ENCODE assay signal across 8 cellular contexts in genomic region chr12:53200458-53201169, GRCh38. TPM values are rescaled to one million over a fixed set of nuclear protein-coding genes. Genes with fewer than 3 reads are reported as not detected.
DNase-seq lines count a peak whose midpoint lies in the region; ATAC-seq and TF ChIP-seq lines count a peak whose summit lies in the region.

No MANE protein-coding gene starts in this region.

- ATAC-seq in GM18873 (IDR thresholded peaks at IDR 0.05; ENCODE audit: low FRiP score, unreplicated experiment) (peak; percentile 46), HG02588 (IDR thresholded peaks at IDR 0.05; ENCODE audit: unreplicated experiment) (peak; percentile 47), naive B cell (ENCODE audit: low read depth in 2 of 2) (peak; percentile 70 to 73), heart right ventricle (no peak), Right ventricle myocardium inferior (no peak)

- peak overlapping the region in 1 of 10 donors; percentile 54 for H3K27ac ChIP-seq in heart right ventricle

- no peaks in the 10 kb centered on the region for H3K9me3 Mint-ChIP-seq in naive B cell

- DNase-seq in OCI-M1 (lab: John Stamatoyannopoulos, UW) (peak; percentile 81), naive B cell (peak; percentile 57), DMS79 treated with DMSO at 0.1 percent for 48 hours (lab: John Stamatoyannopoulos, UW) (no peak), heart right ventricle (no peak), Right ventricle myocardium inferior (ENCODE audit: missing footprints) (no peak), HuH-7.5 (ENCODE audit: low spot score) (no peak)

- no peak for TF ChIP-seq CTCF in heart right ventricle (IDR thresholded peaks at IDR 0.05)

- no peaks in the 10 kb centered on the region for H3K9me3 ChIP-seq in heart right ventricle

- intact Hi-C loops in heart right ventricle (cut with DNase I), result no loop called here
- intact Hi-C loops in Right ventricle myocardium inferior (cut with DNase I), result no loop called here

- no peaks in the 10 kb centered on the region for H3K27me3 ChIP-seq in heart right ventricle

- no peak overlapping the region for H3K4me3 ChIP-seq in heart right ventricle

- H3K4me1 ChIP-seq in heart right ventricle, result peaks cover 0 to 55% (median 8%) of the 10 kb centered on the region in 9 donors

- peaks cover 0 to 12% (median 0%) of the 10 kb centered on the region in 9 donors for H3K36me3 ChIP-seq in heart right ventricle

- no peaks in the 10 kb centered on the region for H3K27me3 Mint-ChIP-seq in naive B cell

- H3K27ac Mint-ChIP-seq in naive B cell, result peak overlapping the region; percentile 44 to 92 (median 86)

- 80% methylated on average over 10 of the region's 10 CpGs for WGBS in heart right ventricle, 2 donors

- peak overlapping the region; percentile 44 to 89 (median 84) for H3K4me3 Mint-ChIP-seq in naive B cell

- peaks cover 0 to 13% of the 10 kb centered on the region in 2 donors for H3K36me3 Mint-ChIP-seq in naive B cell

- H3K4me1 Mint-ChIP-seq in naive B cell, result peaks cover 47 to 75% (median 48%) of the 10 kb centered on the region in 3 donors

RNA-seq across cellular contexts. Expression of gene ITGB7, which starts 6.4 kb away (rescaled TPM):
- 100 to 1,000 TPM in 1 of 6 donors, 10 to 100 TPM in 5; 63.2 to 174 (median 96.4) TPM for polyA plus RNA-seq in naive B cell (ENCODE audit: low read depth in 6 of 6)
- 1 to 10 TPM in 7 of 10 donors, under 1 TPM in 3; 0.56 to 8.4 (median 1.1) TPM for total RNA-seq in heart right ventricle
- under 1 TPM; 0.55 to 0.73 TPM for polyA plus RNA-seq in heart right ventricle
- total RNA-seq in Right ventricle myocardium inferior, result 0.76 TPM

RNA-seq across cellular contexts. Expression of gene CSAD, which starts 19.9 kb away (rescaled TPM):
- polyA plus RNA-seq in naive B cell (ENCODE audit: low read depth in 6 of 6) (1 to 10 TPM in 4 of 6 donors, under 1 TPM in 2; 0.19 to 1.8 (median 1.1) TPM), heart right ventricle (10 to 100 TPM in 1 of 2 donors, 1 to 10 TPM in 1; 8.0 to 76.4 TPM)
- total RNA-seq in heart right ventricle (10 to 100 TPM in 3 of 10 donors, 1 to 10 TPM in 7; 8.3 to 15.1 (median 9.5) TPM), Right ventricle myocardium inferior (10.8 TPM)

RNA-seq across cellular contexts. Expression of gene ZNF740, which starts 20.1 kb away (rescaled TPM):
- polyA plus RNA-seq in naive B cell (ENCODE audit: low read depth in 6 of 6), result 1 to 10 TPM; 1.8 to 6.0 (median 4.2) TPM
- total RNA-seq in heart right ventricle, result 10 to 100 TPM; 13.8 to 28.9 (median 20.4) TPM
- 1 to 10 TPM; 2.7 to 8.2 TPM for polyA plus RNA-seq in heart right ventricle
- 31.5 TPM for total RNA-seq in Right ventricle myocardium inferior

RNA-seq across cellular contexts. Expression of gene RARG, which starts 31.4 kb away (rescaled TPM):
- polyA plus RNA-seq in naive B cell (ENCODE audit: low read depth in 6 of 6), result 1 to 10 TPM in 2 of 6 donors, under 1 TPM in 2, not detected in 2; 0.78 to 2.2 (median 1.3) TPM
- 10 to 100 TPM in 8 of 10 donors, 1 to 10 TPM in 2; 7.0 to 21.7 (median 13.9) TPM for total RNA-seq in heart right ventricle
- 10 to 100 TPM in 1 of 2 donors, 1 to 10 TPM in 1; 7.8 to 11.7 TPM for polyA plus RNA-seq in heart right ventricle
- 18.2 TPM for total RNA-seq in Right ventricle myocardium inferior

Comparison
In these comparisons a context has a peak if more than half of its experiments do, and no peak if none do; other contexts are left out.
1. ATAC-seq: peak in GM18873 (single experiment), HG02588 (single experiment) and naive B cell (2 of 2); none in heart right ventricle (0 of 8) and Right ventricle myocardium inferior (single experiment).
2. DNase-seq: peak in OCI-M1 (single experiment) and naive B cell (single experiment); none in DMS79 treated with DMSO at 0.1 percent for 48 hours (single experiment), heart right ventricle (0 of 2), Right ventricle myocardium inferior (single experiment) and HuH-7.5 (single experiment).